Comparison of ENCODE assay signal across 14 cellular contexts in genomic region chr10:123771877-123772644, GRCh38.
"Had no signal": no experiment of that assay in that cellular context is flagged by ENCODE, and none has a peak within 500 bp of the region (broad histone marks: within the 10 kb centered on the region; RNA-seq: fewer than 3 reads in every experiment).

No MANE protein-coding gene starts in this region.

- H3K27ac Mint-ChIP-seq: neural progenitor cell had no signal

- H3K27me3 ChIP-seq: adrenal gland, gastroesophageal sphincter, neural progenitor cell, ovary had no signal

- ATAC-seq: gastroesophageal sphincter, left ventricle myocardium superior had no signal

- DNase-seq: activated CD4-positive, alpha-beta T cell treated with anti-CD3 and anti-CD28 coated beads, Interleukin-2, amount 50 U/mL, for 4 hours; activated CD4-positive, CD25-positive, alpha-beta regulatory T cell; adrenal gland; caudate nucleus; cortex of kidney; effector CD8-positive, alpha-beta T cell; left ventricle myocardium superior; ovary; SK-N-SH; stimulated activated CD4-positive, alpha-beta T cell treated with anti-CD3 and anti-CD28 coated beads, Interleukin-4, amount 100 ng/mL, for 24 hours; trophoblast cell had no signal

- H3K9me3 Mint-ChIP-seq: neural progenitor cell had no signal

- H3K4me3 ChIP-seq: adrenal gland, gastroesophageal sphincter, neural progenitor cell, ovary had no signal

- H3K9me3 ChIP-seq: adrenal gland, gastroesophageal sphincter, ovary, SK-N-SH had no signal

- H3K4me1 ChIP-seq: adrenal gland, gastroesophageal sphincter had no signal

- H3K27ac ChIP-seq: adrenal gland, epithelial cell of prostate, gastroesophageal sphincter, neural progenitor cell, ovary had no signal

- H3K36me3 Mint-ChIP-seq: neural progenitor cell had no signal

- H3K36me3 ChIP-seq: adrenal gland, neural progenitor cell, ovary had no signal

- H3K4me3 Mint-ChIP-seq: neural progenitor cell had no signal
